In the genomic region with DNA sequence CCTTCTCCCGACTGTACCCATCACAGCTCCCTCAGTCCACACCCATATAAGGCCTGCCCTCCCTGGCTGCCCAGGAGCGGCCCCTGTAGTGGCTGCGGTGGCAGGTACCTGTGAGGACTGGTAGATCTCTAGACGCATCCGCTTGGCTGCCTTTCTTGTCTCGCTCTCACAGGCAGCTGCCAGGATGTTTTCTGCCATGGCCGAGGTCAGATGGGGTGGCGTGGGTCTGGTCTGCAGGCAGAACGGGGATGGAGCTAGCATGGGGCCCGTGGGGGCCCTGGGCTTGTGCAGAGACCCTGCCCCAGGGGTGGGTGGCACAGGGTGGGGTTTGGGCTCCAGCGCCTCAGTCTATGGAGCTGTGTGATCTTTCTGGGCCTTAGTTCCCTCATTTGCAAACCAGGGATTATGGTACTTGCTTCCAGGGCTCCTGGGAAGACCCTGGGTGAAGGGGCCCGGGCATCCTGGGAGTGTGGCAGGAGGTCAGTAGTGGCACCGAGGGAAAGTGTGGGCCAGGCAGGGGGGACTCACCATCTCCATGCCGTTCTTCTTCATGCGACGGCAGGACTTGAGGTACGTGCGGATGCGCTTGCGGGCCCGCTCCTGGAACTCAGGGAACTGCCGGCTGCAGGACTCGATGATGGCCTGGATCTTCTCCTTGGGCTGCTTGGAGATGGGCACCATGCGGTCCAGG, we compare ENCODE assay signal across 16 cellular contexts.
DNase-seq lines count a peak whose midpoint lies in the region; ATAC-seq and TF ChIP-seq lines count a peak whose summit lies in the region.
"Had no signal": no experiment of that assay in that cellular context is flagged by ENCODE, and none has a peak within 500 bp of the region (broad histone marks: within the 10 kb centered on the region; RNA-seq: fewer than 3 reads in every experiment).

No MANE protein-coding gene starts in this region.

- no peaks in the 10 kb centered on the region for H3K27me3 Mint-ChIP-seq in activated naive CD8-positive, alpha-beta T cell
- H3K27me3 Mint-ChIP-seq in activated naive CD8-positive, alpha-beta T cell treated with anti-CD3 and anti-CD28 coated beads, Interleukin-2, amount 50 U/mL, for 24 hours: no peaks in the 10 kb centered on the region
- no peaks in the 10 kb centered on the region for H3K27me3 Mint-ChIP-seq in activated CD8-positive, alpha-beta T cell treated with anti-CD3 and anti-CD28 coated beads, Interleukin-2, amount 10 ng/mL, durations not matched to agents 7 days and 5 days (ENCODE audit: low read depth)
- H3K27me3 Mint-ChIP-seq in mesothelial cell of epicardium (ENCODE audit: low read depth) (no peaks in the 10 kb centered on the region), type B pancreatic cell (no peaks in the 10 kb centered on the region)

- no peak overlapping the region for H3K4me3 Mint-ChIP-seq in activated naive CD8-positive, alpha-beta T cell
- no peak overlapping the region for H3K4me3 Mint-ChIP-seq in activated naive CD8-positive, alpha-beta T cell treated with anti-CD3 and anti-CD28 coated beads, Interleukin-2, amount 50 U/mL, for 24 hours
- H3K4me3 Mint-ChIP-seq in activated CD8-positive, alpha-beta T cell treated with anti-CD3 and anti-CD28 coated beads, Interleukin-2, amount 10 ng/mL, durations not matched to agents 7 days and 5 days: no peak overlapping the region
- H3K4me3 Mint-ChIP-seq in mesothelial cell of epicardium (no peak overlapping the region), type B pancreatic cell (no peak overlapping the region)
- H3K4me3 Mint-ChIP-seq: T-helper 1 cell treated with Interleukin-12 subunit alpha and Interleukin-12 subunit beta and Interleukin-4 antibody, amounts not matched to agents 30 μg/mL and 1 μg/mL, for 36 hours; WTC11 had no signal

- CTCF ChIA-PET in activated CD8-positive, alpha-beta T cell treated with anti-CD3 and anti-CD28 coated beads, Interleukin-2, amount 10 ng/mL, durations not matched to agents 7 days and 5 days (lab: Charles Lee): no interaction called here
- CTCF ChIA-PET in GM10248 (lab: Yijun Ruan, JAX): interaction anchor here (1.0 to 1.1 kb wide), 2 partner anchors 10 to 13 kb away, joined by 3 read pairs; no protein-coding TSS in a partner anchor

- no peak for DNase-seq in activated naive CD8-positive, alpha-beta T cell treated with anti-CD3 and anti-CD28 coated beads, Interleukin-2, amount 50 U/mL, for 24 hours
- no peak for DNase-seq in activated CD8-positive, alpha-beta T cell treated with anti-CD3 and anti-CD28 coated beads, Interleukin-2, amount 10 ng/mL, durations not matched to agents 7 days and 5 days
- DNase-seq in mesothelial cell of epicardium (ENCODE audit: low spot score in 2 of 2, unreplicated experiment in 2 of 2) (no peak), type B pancreatic cell (ENCODE audit: extremely low spot score, unreplicated experiment) (no peak), GM10248 (ENCODE audit: extremely low spot score) (no peak)
- DNase-seq: ACHN; central memory CD4-positive, alpha-beta T cell; DMS79; NCI-H774; stimulated activated CD4-positive, alpha-beta T cell treated with anti-CD3 and anti-CD28 coated beads, Interleukin-1b, Interleukin-23, amount 100 ng/mL, for 48 hours had no signal

- H3K4me1 Mint-ChIP-seq in activated naive CD8-positive, alpha-beta T cell (ENCODE audit: low read depth): peaks cover 13% of the 10 kb centered on the region
- peaks cover 2% of the 10 kb centered on the region for H3K4me1 Mint-ChIP-seq in activated naive CD8-positive, alpha-beta T cell treated with anti-CD3 and anti-CD28 coated beads, Interleukin-2, amount 50 U/mL, for 24 hours
- no peaks in the 10 kb centered on the region for H3K4me1 Mint-ChIP-seq in activated CD8-positive, alpha-beta T cell treated with anti-CD3 and anti-CD28 coated beads, Interleukin-2, amount 10 ng/mL, durations not matched to agents 7 days and 5 days (ENCODE audit: low read depth)
- H3K4me1 Mint-ChIP-seq in mesothelial cell of epicardium: peaks cover 34% of the 10 kb centered on the region
- peaks cover 18% of the 10 kb centered on the region for H3K4me1 Mint-ChIP-seq in type B pancreatic cell (ENCODE audit: unreplicated experiment)

- no peaks in the 10 kb centered on the region for H3K36me3 Mint-ChIP-seq in activated naive CD8-positive, alpha-beta T cell
- peaks cover 6% of the 10 kb centered on the region for H3K36me3 Mint-ChIP-seq in activated naive CD8-positive, alpha-beta T cell treated with anti-CD3 and anti-CD28 coated beads, Interleukin-2, amount 50 U/mL, for 24 hours (ENCODE audit: low read depth)
- peaks cover 4% of the 10 kb centered on the region for H3K36me3 Mint-ChIP-seq in activated CD8-positive, alpha-beta T cell treated with anti-CD3 and anti-CD28 coated beads, Interleukin-2, amount 10 ng/mL, durations not matched to agents 7 days and 5 days (ENCODE audit: low read depth)
- peaks cover 28% of the 10 kb centered on the region for H3K36me3 Mint-ChIP-seq in mesothelial cell of epicardium
- peaks cover 13% of the 10 kb centered on the region for H3K36me3 Mint-ChIP-seq in type B pancreatic cell

- TF ChIP-seq CTCF in mesothelial cell of epicardium (IDR thresholded peaks at IDR 0.05; ENCODE audit: unreplicated experiment): no peak
- no peak for TF ChIP-seq CTCF in type B pancreatic cell (conservative IDR thresholded peaks at IDR 0.05)
- no peak for TF ChIP-seq CTCF in GM10248 (IDR thresholded peaks at IDR 0.05; ENCODE audit: control extremely low read depth, extremely low read depth, low read depth, missing control alignments)

- peak overlapping the region; percentile 75 for H3K27ac Mint-ChIP-seq in activated naive CD8-positive, alpha-beta T cell
- H3K27ac Mint-ChIP-seq in activated naive CD8-positive, alpha-beta T cell treated with anti-CD3 and anti-CD28 coated beads, Interleukin-2, amount 50 U/mL, for 24 hours: no peak overlapping the region
- H3K27ac Mint-ChIP-seq in activated CD8-positive, alpha-beta T cell treated with anti-CD3 and anti-CD28 coated beads, Interleukin-2, amount 10 ng/mL, durations not matched to agents 7 days and 5 days: peak overlapping the region; percentile 52
- H3K27ac Mint-ChIP-seq in mesothelial cell of epicardium (peak overlapping the region; percentile 16), type B pancreatic cell (peak overlapping the region; percentile 21)
- H3K27ac Mint-ChIP-seq: T-helper 1 cell treated with Interleukin-12 subunit alpha and Interleukin-12 subunit beta and Interleukin-4 antibody, amounts not matched to agents 30 μg/mL and 1 μg/mL, for 36 hours; WTC11 had no signal

- ATAC-seq in activated naive CD8-positive, alpha-beta T cell treated with anti-CD3 and anti-CD28 coated beads, Interleukin-2, amount 50 U/mL, for 24 hours: no peak
- ATAC-seq in activated CD8-positive, alpha-beta T cell treated with anti-CD3 and anti-CD28 coated beads, Interleukin-2, amount 10 ng/mL, durations not matched to agents 7 days and 5 days: no peak
- ATAC-seq in HG03108 (IDR thresholded peaks at IDR 0.05; ENCODE audit: unreplicated experiment) (no peak), HG02642 (IDR thresholded peaks at IDR 0.05; ENCODE audit: poor library complexity, unreplicated experiment) (no peak)
- ATAC-seq: lower lobe of right lung, WTC11 had no signal

- POLR2A ChIA-PET in activated CD8-positive, alpha-beta T cell treated with anti-CD3 and anti-CD28 coated beads, Interleukin-2, amount 10 ng/mL, durations not matched to agents 7 days and 5 days (lab: Charles Lee): no interaction called here
- POLR2A ChIA-PET in GM10248 (lab: Yijun Ruan, JAX): no interaction called here

- H3K9me3 Mint-ChIP-seq in activated naive CD8-positive, alpha-beta T cell (ENCODE audit: low read depth): no peaks in the 10 kb centered on the region
- no peaks in the 10 kb centered on the region for H3K9me3 Mint-ChIP-seq in activated naive CD8-positive, alpha-beta T cell treated with anti-CD3 and anti-CD28 coated beads, Interleukin-2, amount 50 U/mL, for 24 hours
- H3K9me3 Mint-ChIP-seq in activated CD8-positive, alpha-beta T cell treated with anti-CD3 and anti-CD28 coated beads, Interleukin-2, amount 10 ng/mL, durations not matched to agents 7 days and 5 days (ENCODE audit: insufficient read depth): no peaks in the 10 kb centered on the region
- no peaks in the 10 kb centered on the region for H3K9me3 Mint-ChIP-seq in mesothelial cell of epicardium
- no peaks in the 10 kb centered on the region for H3K9me3 Mint-ChIP-seq in type B pancreatic cell
- H3K9me3 Mint-ChIP-seq: T-helper 1 cell treated with Interleukin-12 subunit alpha and Interleukin-12 subunit beta and Interleukin-4 antibody, amounts not matched to agents 30 μg/mL and 1 μg/mL, for 36 hours; WTC11 had no signal
